In genomic region chr17:75764417-75764710, GRCh38 we compare ENCODE assay signal across 8 cellular contexts. TPM values are rescaled to one million over a fixed set of nuclear protein-coding genes. Genes with fewer than 3 reads are reported as not detected.
DNase-seq lines count a peak whose midpoint lies in the region; ATAC-seq and TF ChIP-seq lines count a peak whose summit lies in the region.

No MANE protein-coding gene starts in this region.

- DNase-seq in BJ (ENCODE audit: low read depth) (no peak), nephron progenitor cell (no peak), NCI-H187 treated with DMSO at 0.1 percent for 48 hours (lab: John Stamatoyannopoulos, UW) (no peak), CD1c-positive myeloid dendritic cell (ENCODE audit: extremely low spot score) (no peak)

- H3K4me1 Mint-ChIP-seq in dendritic cell treated with granulocyte-macrophage colony-stimulating factor and Interleukin-4, amounts not matched to agents 40 ng/mL and 50 ng/mL, for 4 days (ENCODE audit: low read depth): peaks cover 27% of the 10 kb centered on the region
- H3K4me1 Mint-ChIP-seq in nephron progenitor cell: peaks cover 12% of the 10 kb centered on the region

- intact Hi-C loops in dendritic cell treated with granulocyte-macrophage colony-stimulating factor and Interleukin-4, amounts not matched to agents 40 ng/mL and 50 ng/mL, for 4 days (cut with micrococcal nuclease): loop anchor here (5.0 kb wide), 1 partner anchor 68 kb away; no protein-coding TSS in a partner anchor

- H3K9me3 ChIP-seq in Loucy (ENCODE audit: insufficient read depth, low read depth, low read length): no peaks in the 10 kb centered on the region

- H3K36me3 ChIP-seq in BJ (ENCODE audit: control insufficient read depth, insufficient read depth, low read length): peaks cover 3% of the 10 kb centered on the region
- H3K36me3 ChIP-seq in Loucy (ENCODE audit: insufficient read depth, low read length): no peaks in the 10 kb centered on the region

- H3K4me3 ChIP-seq in BJ (ENCODE audit: low read depth, low read length) (peak overlapping the region; percentile 78), Loucy (ENCODE audit: low read length, poor library complexity, severe bottlenecking) (peak overlapping the region; percentile 90)

- peak overlapping the region; percentile 99 for H2AFZ ChIP-seq in Loucy (ENCODE audit: low read length)

- CTCF ChIA-PET in BJ (lab: Yijun Ruan, JAX): interaction anchor here (0.9 to 6.4 kb wide), 17 partner anchors 10 to 132 kb away, joined by 3 to 63 read pairs (median 6); partner anchors contain the start of genes SMIM5, TRIM65 and UNK

- H3K4me3 Mint-ChIP-seq in dendritic cell treated with granulocyte-macrophage colony-stimulating factor and Interleukin-4, amounts not matched to agents 40 ng/mL and 50 ng/mL, for 4 days: peak overlapping the region; percentile 79
- peak overlapping the region; percentile 76 for H3K4me3 Mint-ChIP-seq in nephron progenitor cell

- H3K27me3 Mint-ChIP-seq in dendritic cell treated with granulocyte-macrophage colony-stimulating factor and Interleukin-4, amounts not matched to agents 40 ng/mL and 50 ng/mL, for 4 days: peaks cover 2% of the 10 kb centered on the region
- peaks cover 10% of the 10 kb centered on the region for H3K27me3 Mint-ChIP-seq in nephron progenitor cell (ENCODE audit: low read depth, poor library complexity)

- no peaks in the 10 kb centered on the region; the same call in 1 of the 2 replicates for H3F3A ChIP-seq in Loucy (ENCODE audit: low read depth)

- H3K9me3 Mint-ChIP-seq in dendritic cell treated with granulocyte-macrophage colony-stimulating factor and Interleukin-4, amounts not matched to agents 40 ng/mL and 50 ng/mL, for 4 days: no peaks in the 10 kb centered on the region
- H3K9me3 Mint-ChIP-seq in nephron progenitor cell: no peaks in the 10 kb centered on the region

- ATAC-seq in HG03039 (IDR thresholded peaks at IDR 0.05; ENCODE audit: unreplicated experiment): no peak
- no peak for ATAC-seq in HG02588 (IDR thresholded peaks at IDR 0.05; ENCODE audit: unreplicated experiment)

- H3K79me2 ChIP-seq in Loucy (ENCODE audit: insufficient read depth, low read length): peaks cover 3% of the 10 kb centered on the region; the same call in 1 of the 2 replicates

- no peaks in the 10 kb centered on the region for H3K9me2 ChIP-seq in Loucy (replicated peaks; ENCODE audit: low read depth, low read length)

- H3K4me1 ChIP-seq in Loucy (ENCODE audit: insufficient read depth, low read length, poor library complexity, severe bottlenecking): peaks cover 14% of the 10 kb centered on the region

- H3K27ac Mint-ChIP-seq in dendritic cell treated with granulocyte-macrophage colony-stimulating factor and Interleukin-4, amounts not matched to agents 40 ng/mL and 50 ng/mL, for 4 days: peak overlapping the region; percentile 79
- no peak overlapping the region for H3K27ac Mint-ChIP-seq in nephron progenitor cell

- TF ChIP-seq CTCF in BJ (IDR thresholded peaks at IDR 0.05; ENCODE audit: insufficient read depth, low read depth, low read length) (no peak), Loucy (conservative IDR thresholded peaks at IDR 0.05; ENCODE audit: low read length) (no peak; the same call in 1 of the 2 replicates), nephron progenitor cell (IDR thresholded peaks at IDR 0.05) (peak; percentile 16)

- H3K9ac ChIP-seq in Loucy (ENCODE audit: low read depth, low read length, poor library complexity, severe bottlenecking): peak overlapping the region; percentile 75

- POLR2A ChIA-PET in BJ (lab: Charles Lee): interaction anchor here (0.6 to 0.9 kb wide), 5 partner anchors 9 to 255 kb away, joined by 3 to 5 read pairs (median 3); no protein-coding TSS in a partner anchor

- H3K36me3 Mint-ChIP-seq in dendritic cell treated with granulocyte-macrophage colony-stimulating factor and Interleukin-4, amounts not matched to agents 40 ng/mL and 50 ng/mL, for 4 days (ENCODE audit: low read depth): peaks cover 28% of the 10 kb centered on the region
- H3K36me3 Mint-ChIP-seq in nephron progenitor cell (ENCODE audit: low read depth): no peaks in the 10 kb centered on the region

- peak overlapping the region; percentile 99 for H3K4me2 ChIP-seq in Loucy (ENCODE audit: low read depth, low read length, poor library complexity, severe bottlenecking)

- H3K27me3 ChIP-seq in BJ (ENCODE audit: control insufficient read depth, insufficient read depth, low read length) (no peaks in the 10 kb centered on the region), Loucy (ENCODE audit: insufficient read depth, low read length, poor library complexity, severe bottlenecking) (no peaks in the 10 kb centered on the region)

- H4K20me1 ChIP-seq in Loucy (ENCODE audit: insufficient read depth, low read length, poor library complexity, severe bottlenecking): no peaks in the 10 kb centered on the region

RNA-seq across cellular contexts. Expression of gene GALK1, which starts 0.6 kb away (rescaled TPM):
- 19.9 and 35.8 TPM in 2 replicates for polyA plus RNA-seq in BJ (2011; rRNA removed)
- 11.4 and 18.5 TPM in 2 replicates for polyA minus RNA-seq in BJ (2011; rRNA and poly(A)+ RNA removed)

RNA-seq across cellular contexts. Expression of gene UNK, which starts 20.2 kb away (rescaled TPM):
- 7.2 and 8.5 TPM in 2 replicates for polyA plus RNA-seq in BJ (2011; rRNA removed)
- 9.7 and 11.0 TPM in 2 replicates for polyA minus RNA-seq in BJ (2011; rRNA and poly(A)+ RNA removed)

RNA-seq across cellular contexts. Expression of gene ITGB4, which starts 43.1 kb away (rescaled TPM):
- polyA plus RNA-seq in BJ (2011; rRNA removed): 2.1 and 2.3 TPM in 2 replicates
- polyA minus RNA-seq in BJ (2011; rRNA and poly(A)+ RNA removed): 0.77 and 1.9 TPM in 2 replicates
